Comparison of ENCODE assay signal across 9 cellular contexts in the genomic region with DNA sequence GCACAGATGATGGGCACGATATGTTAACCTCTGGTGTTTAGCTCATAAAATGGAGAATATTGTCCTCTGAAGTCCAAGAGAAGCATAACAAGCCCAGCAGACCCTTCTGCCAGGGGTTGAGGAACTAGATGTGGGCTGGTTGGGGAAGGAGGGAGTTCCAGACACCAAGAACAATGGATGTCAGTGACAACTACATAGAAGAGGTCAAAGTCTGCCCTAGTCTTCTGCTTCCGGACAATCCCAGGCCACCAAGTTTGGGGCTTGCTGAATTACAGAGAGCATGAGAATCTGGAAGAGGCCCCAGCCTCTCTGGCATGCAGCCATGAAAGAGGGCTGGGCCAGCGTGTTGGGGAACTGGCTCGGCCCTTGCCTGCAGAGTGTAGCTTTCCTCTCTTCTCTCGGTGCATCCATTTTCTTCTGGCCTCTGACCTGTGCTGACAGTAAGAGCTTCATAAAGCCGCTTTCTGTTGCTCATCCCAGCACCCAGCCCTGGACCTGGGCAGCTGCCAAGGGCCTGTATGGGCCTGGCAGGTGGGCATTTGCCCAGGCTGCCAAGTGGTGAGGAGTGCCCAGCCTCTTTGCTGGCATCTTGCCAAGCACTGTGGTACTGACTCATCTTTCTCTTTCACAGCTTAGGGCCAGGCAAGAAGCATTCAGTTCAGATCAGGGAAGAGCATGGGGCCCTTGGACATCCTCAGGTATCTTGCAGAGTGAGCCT. TPM values are rescaled to one million over a fixed set of nuclear protein-coding genes. Genes with fewer than 3 reads are reported as not detected.
DNase-seq lines count a peak whose midpoint lies in the region; ATAC-seq and TF ChIP-seq lines count a peak whose summit lies in the region.
"Had no signal": no experiment of that assay in that cellular context is flagged by ENCODE, and none has a peak within 500 bp of the region (broad histone marks: within the 10 kb centered on the region; RNA-seq: fewer than 3 reads in every experiment).

No MANE protein-coding gene starts in this region.

- peaks cover 0 to 3% of the 10 kb centered on the region in 2 donors for H3K4me1 ChIP-seq in uterus

- TF ChIP-seq CTCF in uterus (IDR thresholded peaks at IDR 0.05) = no peak

- no peaks in the 10 kb centered on the region for H3K9me3 Mint-ChIP-seq in activated naive CD8-positive, alpha-beta T cell treated with anti-CD3 and anti-CD28 coated beads for 36 hours

- no peak overlapping the region for H3K4me3 Mint-ChIP-seq in activated naive CD8-positive, alpha-beta T cell treated with anti-CD3 and anti-CD28 coated beads for 36 hours

- no peaks in the 10 kb centered on the region for H3K36me3 ChIP-seq in uterus

- no peak overlapping the region for H3K27ac Mint-ChIP-seq in activated naive CD8-positive, alpha-beta T cell treated with anti-CD3 and anti-CD28 coated beads for 36 hours

- ATAC-seq in GM18502 (IDR thresholded peaks at IDR 0.05; ENCODE audit: poor library complexity, unreplicated experiment) = no peak
- no peak for ATAC-seq in GM19351 (IDR thresholded peaks at IDR 0.05; ENCODE audit: unreplicated experiment)

- no peak for TF ChIP-seq POLR2A in uterus (IDR thresholded peaks at IDR 0.05)

- no peaks in the 10 kb centered on the region for H3K27me3 ChIP-seq in uterus

- no peaks in the 10 kb centered on the region for H3K27me3 Mint-ChIP-seq in activated naive CD8-positive, alpha-beta T cell treated with anti-CD3 and anti-CD28 coated beads for 36 hours

- peak; percentile 73 for DNase-seq in ELR (ENCODE audit: low read depth)
- peak; percentile 77 for DNase-seq in NCI-H2029 (lab: John Stamatoyannopoulos, UW)
- peak; percentile 3 for DNase-seq in activated naive CD8-positive, alpha-beta T cell treated with anti-CD3 and anti-CD28 coated beads for 36 hours
- peak; percentile 26 for DNase-seq in inferior parietal cortex (ENCODE audit: extremely low spot score)
- DNase-seq in uterus = peak in 1 of 2 donors; percentile 50
- no peak for DNase-seq in GM19238 (ENCODE audit: insufficient read length, low spot score)

- intact Hi-C loops in uterus (cut with DNase I; ENCODE audit: low total_unique reads) = no loop called here

- no peak overlapping the region for H3K4me3 ChIP-seq in uterus

- no peaks in the 10 kb centered on the region for H3K9me3 ChIP-seq in uterus

- no peaks in the 10 kb centered on the region for H3K4me1 Mint-ChIP-seq in activated naive CD8-positive, alpha-beta T cell treated with anti-CD3 and anti-CD28 coated beads for 36 hours

- peak overlapping the region; percentile 30 to 31 for H3K27ac ChIP-seq in uterus
- H3K27ac ChIP-seq: HL-60 had no signal

- H3K36me3 Mint-ChIP-seq in activated naive CD8-positive, alpha-beta T cell treated with anti-CD3 and anti-CD28 coated beads for 36 hours = no peaks in the 10 kb centered on the region

RNA-seq across cellular contexts. Expression of a gene that starts 14.6 kb away (rescaled TPM):
- 10 to 100 TPM; 20.5 to 20.9 TPM for total RNA-seq in activated naive CD8-positive, alpha-beta T cell treated with anti-CD3 and anti-CD28 coated beads for 36 hours
- total RNA-seq in uterus = 100 to 1,000 TPM; 255 to 386 (median 292) TPM

RNA-seq across cellular contexts. Expression of a gene that starts 53.6 kb away (rescaled TPM):
- not detected for total RNA-seq in activated naive CD8-positive, alpha-beta T cell treated with anti-CD3 and anti-CD28 coated beads for 36 hours
- total RNA-seq in uterus = 1 to 10 TPM; 1.2 to 2.1 (median 1.3) TPM

Comparison
In these comparisons a context has a peak if more than half of its experiments do, and no peak if none do; other contexts are left out.
1. RNA of a gene that starts 14.6 kb away (total RNA-seq): 255 to 386 TPM in uterus; 20.5 to 20.9 TPM in activated naive CD8-positive, alpha-beta T cell treated with anti-CD3 and anti-CD28 coated beads for 36 hours; every median in the first group is over 10 times any median in the second.